In genomic region chr5:56463944-56464571, GRCh38 we compare ENCODE assay signal across 22 cellular contexts.
DNase-seq lines count a peak whose midpoint lies in the region; ATAC-seq and TF ChIP-seq lines count a peak whose summit lies in the region.
"Had no signal": no experiment of that assay in that cellular context is flagged by ENCODE, and none has a peak within 500 bp of the region (broad histone marks: within the 10 kb centered on the region; RNA-seq: fewer than 3 reads in every experiment).

No MANE protein-coding gene starts in this region.

- no peak overlapping the region for H3K4me3 ChIP-seq in Caco-2 (ENCODE audit: low read depth, low read length)
- H3K4me3 ChIP-seq: K562 had no signal

- CTCF ChIA-PET in Caco-2 (lab: Charles Lee): no interaction called here

- H3K4me1 Mint-ChIP-seq in Caco-2 (ENCODE audit: low read depth, unreplicated experiment) (peaks cover 48% of the 10 kb centered on the region), T-helper 17 cell (peaks cover 6% of the 10 kb centered on the region), type B pancreatic cell (ENCODE audit: unreplicated experiment) (peaks cover 50% of the 10 kb centered on the region)

- H3K4me1 ChIP-seq in Caco-2: peaks cover 61% of the 10 kb centered on the region

- ATAC-seq in T-helper 17 cell: no peak
- ATAC-seq: K562, SK-N-SH treated with all-trans-retinoic acid at 6 μM for 48 hours had no signal

- H3K27me3 ChIP-seq in Caco-2 (replicated peaks; ENCODE audit: control insufficient read depth, insufficient read depth, low read length): no peaks in the 10 kb centered on the region
- H3K27me3 ChIP-seq: BE2C had no signal

- TF ChIP-seq CTCF in Caco-2 (IDR thresholded peaks at IDR 0.05; ENCODE audit: insufficient read depth in 1 of 2, low read depth in 1 of 2, low read length in 1 of 2, severe bottlenecking in 1 of 2, unreplicated experiment in 1 of 2) (no peak), type B pancreatic cell (conservative IDR thresholded peaks at IDR 0.05) (no peak)

- no TSS peak for BruUV-seq in Caco-2 (replicated peaks; lab: Mats Ljungman, UMichigan)

- DNase-seq in Caco-2 (no peak), T-helper 17 cell (no peak), kidney glomerular epithelial cell (lab: John Stamatoyannopoulos, UW) (peak; percentile 9), type B pancreatic cell (ENCODE audit: extremely low spot score, unreplicated experiment) (no peak), NCI-H226 (no peak), NCI-H510A treated with DMSO at 0.1 percent for 48 hours (lab: John Stamatoyannopoulos, UW) (no peak)
- DNase-seq in activated CD4-positive, CD25-positive, alpha-beta regulatory T cell (lab: John Stamatoyannopoulos, UW): no peak
- DNase-seq: BE2C; CD4-positive, alpha-beta T cell; DMS 273 treated with DMSO at 0.1 percent for 48 hours; DMS79 treated with DMSO at 0.1 percent for 48 hours; GF-D8; Kasumi-1; NCI-H1092 treated with DMSO at 0.1 percent for 48 hours; NCI-H1436; NCI-H187; NCI-H2081 treated with DMSO at 0.1 percent for 48 hours; NCI-H2171 treated with DMSO at 0.1 percent for 48 hours; NCI-H524 treated with DMSO at 0.1 percent for 48 hours; NCI-H774 had no signal

- H3K9me3 ChIP-seq in Caco-2 (no peaks in the 10 kb centered on the region), T-helper 17 cell (ENCODE audit: control insufficient read depth, low read length, poor library complexity, severe bottlenecking) (no peaks in the 10 kb centered on the region)
- H3K9me3 ChIP-seq: BE2C had no signal

- peaks cover 6% of the 10 kb centered on the region for H3K36me3 Mint-ChIP-seq in Caco-2 (ENCODE audit: insufficient read depth, unreplicated experiment)
- no peaks in the 10 kb centered on the region for H3K36me3 Mint-ChIP-seq in T-helper 17 cell (ENCODE audit: low read depth)
- no peaks in the 10 kb centered on the region for H3K36me3 Mint-ChIP-seq in type B pancreatic cell

- H3K36me3 ChIP-seq in Caco-2 (ENCODE audit: control insufficient read depth, insufficient read depth, low read length): no peaks in the 10 kb centered on the region
- H3K36me3 ChIP-seq: BE2C had no signal

- H3K4me3 Mint-ChIP-seq in Caco-2 (ENCODE audit: unreplicated experiment): no peak overlapping the region
- H3K4me3 Mint-ChIP-seq in T-helper 17 cell: no peak overlapping the region
- peak overlapping the region; percentile 58 for H3K4me3 Mint-ChIP-seq in type B pancreatic cell
- H3K4me3 Mint-ChIP-seq: CD4-positive, alpha-beta T cell had no signal

- POLR2A ChIA-PET in Caco-2 (lab: Charles Lee): no interaction called here

- no peaks in the 10 kb centered on the region for H3K27me3 Mint-ChIP-seq in Caco-2 (ENCODE audit: insufficient read depth, unreplicated experiment)
- no peaks in the 10 kb centered on the region for H3K27me3 Mint-ChIP-seq in T-helper 17 cell
- H3K27me3 Mint-ChIP-seq in type B pancreatic cell: no peaks in the 10 kb centered on the region
- H3K27me3 Mint-ChIP-seq: CD4-positive, alpha-beta T cell had no signal

- intact Hi-C loops in Caco-2 (cut with micrococcal nuclease; ENCODE audit: unreplicated experiment): no loop called here

- H3K27ac Mint-ChIP-seq in Caco-2 (ENCODE audit: unreplicated experiment) (peak overlapping the region; percentile 64), T-helper 17 cell (peak overlapping the region; percentile 37), type B pancreatic cell (peak overlapping the region; percentile 57)
- H3K27ac Mint-ChIP-seq: CD4-positive, alpha-beta T cell had no signal

- H3K9me3 Mint-ChIP-seq in Caco-2 (ENCODE audit: unreplicated experiment) (no peaks in the 10 kb centered on the region), type B pancreatic cell (peaks cover 5% of the 10 kb centered on the region)
- H3K9me3 Mint-ChIP-seq: CD4-positive, alpha-beta T cell had no signal
